Comparison of ENCODE assay signal across 11 cellular contexts in genomic region chr7:1925349-1925748, GRCh38.
DNase-seq lines count a peak whose midpoint lies in the region; ATAC-seq and TF ChIP-seq lines count a peak whose summit lies in the region.
"Had no signal": no experiment of that assay in that cellular context is flagged by ENCODE, and none has a peak within 500 bp of the region (broad histone marks: within the 10 kb centered on the region; RNA-seq: fewer than 3 reads in every experiment).

No MANE protein-coding gene starts in this region.

- TF ChIP-seq CTCF in brain microvascular endothelial cell (IDR thresholded peaks at IDR 0.05; ENCODE audit: low read depth, low read length, missing control alignments), result peak; percentile 48

- peaks cover 78% of the 10 kb centered on the region for H3K4me1 Mint-ChIP-seq in activated T-cell treated with anti-CD3 and anti-CD28 coated beads, Interleukin-2, amount 50 U/mL, for 72 hours (ENCODE audit: low read depth)
- H3K4me1 Mint-ChIP-seq in stimulated activated memory B cell treated with anti-CD40 and anti-IgM and Interleukin-4, amounts not matched to agents 10 μg/mL and 1 μg/mL and 100 μg/mL, for 72 hours, result peaks cover 54% of the 10 kb centered on the region

- H3K27ac ChIP-seq in brain microvascular endothelial cell, result no peak overlapping the region
- H3K27ac ChIP-seq: upper lobe of right lung had no signal

- H3K9me3 Mint-ChIP-seq in activated T-cell treated with anti-CD3 and anti-CD28 coated beads, Interleukin-2, amount 50 U/mL, for 72 hours, result no peaks in the 10 kb centered on the region
- H3K9me3 Mint-ChIP-seq in stimulated activated memory B cell treated with anti-CD40 and anti-IgM and Interleukin-4, amounts not matched to agents 10 μg/mL and 1 μg/mL and 100 μg/mL, for 72 hours, result no peaks in the 10 kb centered on the region
- H3K9me3 Mint-ChIP-seq: nephron had no signal

- H3K4me3 ChIP-seq in brain microvascular endothelial cell (ENCODE audit: low read depth, low read length), result no peak overlapping the region
- H3K4me3 ChIP-seq: upper lobe of right lung had no signal

- no peaks in the 10 kb centered on the region for H3K36me3 ChIP-seq in brain microvascular endothelial cell (replicated peaks)
- H3K36me3 ChIP-seq: upper lobe of right lung had no signal

- DNase-seq in activated T-cell treated with anti-CD3 and anti-CD28 coated beads, Interleukin-2, amount 50 U/mL, for 72 hours, result no peak
- no peak for DNase-seq in activated T-cell treated with anti-CD3 and anti-CD28 coated beads, Interleukin-2, amount 50 U/mL, for 48 hours
- DNase-seq in NCI-H69 (lab: John Stamatoyannopoulos, UW) (peak; percentile 22), brain microvascular endothelial cell (no peak), NCI-H187 treated with DMSO at 0.1 percent for 48 hours (lab: John Stamatoyannopoulos, UW) (no peak)
- DNase-seq: hypothalamus, upper lobe of right lung had no signal

- no peaks in the 10 kb centered on the region for H3K27me3 ChIP-seq in brain microvascular endothelial cell (replicated peaks)
- H3K27me3 ChIP-seq: upper lobe of right lung had no signal

- in situ Hi-C loops in brain microvascular endothelial cell (cut with HindIII; ENCODE audit: low pct_ligation_motif_present, low sequenced_read_pairs), result no loop called here

- no peak for ATAC-seq in activated T-cell treated with anti-CD3 and anti-CD28 coated beads, Interleukin-2, amount 50 U/mL, for 72 hours (replicated peaks in 1 of 2)
- no peak for ATAC-seq in stimulated activated memory B cell treated with anti-CD40 and anti-IgM and Interleukin-4, amounts not matched to agents 10 μg/mL and 1 μg/mL and 100 μg/mL, for 72 hours
- ATAC-seq in GM21723 (IDR thresholded peaks at IDR 0.05; ENCODE audit: unreplicated experiment) (no peak), GM19324 (IDR thresholded peaks at IDR 0.05; ENCODE audit: low FRiP score, unreplicated experiment) (no peak)
- ATAC-seq: upper lobe of right lung had no signal

- H3K27me3 Mint-ChIP-seq in activated T-cell treated with anti-CD3 and anti-CD28 coated beads, Interleukin-2, amount 50 U/mL, for 72 hours (ENCODE audit: low read depth), result peaks cover 59% of the 10 kb centered on the region
- no peaks in the 10 kb centered on the region for H3K27me3 Mint-ChIP-seq in stimulated activated memory B cell treated with anti-CD40 and anti-IgM and Interleukin-4, amounts not matched to agents 10 μg/mL and 1 μg/mL and 100 μg/mL, for 72 hours

- no peak overlapping the region for H3K27ac Mint-ChIP-seq in activated T-cell treated with anti-CD3 and anti-CD28 coated beads, Interleukin-2, amount 50 U/mL, for 72 hours
- H3K27ac Mint-ChIP-seq in stimulated activated memory B cell treated with anti-CD40 and anti-IgM and Interleukin-4, amounts not matched to agents 10 μg/mL and 1 μg/mL and 100 μg/mL, for 72 hours, result peak overlapping the region; percentile 36
- H3K27ac Mint-ChIP-seq: nephron had no signal

- peak overlapping the region; percentile 61 to 66 for H3K4me3 Mint-ChIP-seq in activated T-cell treated with anti-CD3 and anti-CD28 coated beads, Interleukin-2, amount 50 U/mL, for 72 hours
- no peak overlapping the region for H3K4me3 Mint-ChIP-seq in stimulated activated memory B cell treated with anti-CD40 and anti-IgM and Interleukin-4, amounts not matched to agents 10 μg/mL and 1 μg/mL and 100 μg/mL, for 72 hours
- H3K4me3 Mint-ChIP-seq: nephron had no signal

- no peaks in the 10 kb centered on the region for H3K36me3 Mint-ChIP-seq in activated T-cell treated with anti-CD3 and anti-CD28 coated beads, Interleukin-2, amount 50 U/mL, for 72 hours (ENCODE audit: insufficient read depth in 2 of 2)
- H3K36me3 Mint-ChIP-seq in stimulated activated memory B cell treated with anti-CD40 and anti-IgM and Interleukin-4, amounts not matched to agents 10 μg/mL and 1 μg/mL and 100 μg/mL, for 72 hours, result peaks cover 38% of the 10 kb centered on the region
